26 cellular contexts compared by ENCODE assay signal in genomic region chr5:147836439-147836838, GRCh38. TPM values are rescaled to one million over a fixed set of nuclear protein-coding genes. Genes with fewer than 3 reads are reported as not detected.
DNase-seq lines count a peak whose midpoint lies in the region; ATAC-seq, FAIRE-seq and TF ChIP-seq lines count a peak whose summit lies in the region.
"Had no signal": no experiment of that assay in that cellular context is flagged by ENCODE, and none has a peak within 500 bp of the region (broad histone marks: within the 10 kb centered on the region; RNA-seq: fewer than 3 reads in every experiment).

No MANE protein-coding gene starts in this region.

- no peaks in the 10 kb centered on the region for H3K36me3 Mint-ChIP-seq in activated CD8-positive, alpha-beta T cell treated with anti-CD3 and anti-CD28 coated beads for 36 hours (ENCODE audit: low read depth)
- H3K36me3 Mint-ChIP-seq: CD8-positive, alpha-beta T cell had no signal

- POLR2A ChIA-PET in K562 (lab: Yijun Ruan, JAX): no interaction called here
- POLR2A ChIA-PET in activated CD8-positive, alpha-beta T cell treated with anti-CD3 and anti-CD28 coated beads for 36 hours (lab: Charles Lee): no interaction called here

- no peaks in the 10 kb centered on the region for H4K20me1 ChIP-seq in K562 (replicated peaks; ENCODE audit: control insufficient read depth, insufficient read depth, low read length)

- H3K4me3 ChIP-seq in K562 (no peak overlapping the region), stomach (no peak overlapping the region), transverse colon (no peak overlapping the region)
- H3K4me3 ChIP-seq: SJCRH30 had no signal

- intact Hi-C loops in K562 (cut with micrococcal nuclease): no loop called here
- intact Hi-C loops in stomach (cut with DNase I; ENCODE audit: low total_unique reads): no loop called here
- intact Hi-C loops in activated CD8-positive, alpha-beta T cell treated with anti-CD3 and anti-CD28 coated beads for 36 hours (cut with micrococcal nuclease): no loop called here
- intact Hi-C loops in transverse colon (cut with DNase I; ENCODE audit: low total_unique reads): no loop called here

- H3K27ac Mint-ChIP-seq in activated CD8-positive, alpha-beta T cell treated with anti-CD3 and anti-CD28 coated beads for 36 hours: no peak overlapping the region
- H3K27ac Mint-ChIP-seq: CD8-positive, alpha-beta T cell; HFFc6 had no signal

- no TSS peak for BruUV-seq in K562 (replicated peaks; lab: Mats Ljungman, UMichigan)

- no peaks in the 10 kb centered on the region for H3K4me1 Mint-ChIP-seq in activated CD8-positive, alpha-beta T cell treated with anti-CD3 and anti-CD28 coated beads for 36 hours (ENCODE audit: low read depth)

- H3K9me1 ChIP-seq in K562 (ENCODE audit: control insufficient read depth, insufficient read depth, low read length): no peaks in the 10 kb centered on the region

- no peaks in the 10 kb centered on the region for H3K36me3 ChIP-seq in K562 (ENCODE audit: control insufficient read depth, insufficient read depth, low read length)
- no peaks in the 10 kb centered on the region for H3K36me3 ChIP-seq in stomach
- no peaks in the 10 kb centered on the region for H3K36me3 ChIP-seq in transverse colon
- H3K36me3 ChIP-seq: SJCRH30 had no signal

- DNase-seq in DMS53 (lab: John Stamatoyannopoulos, UW): peak; percentile 26
- DNase-seq in DMS53 treated with DMSO at 0.1 percent for 48 hours (lab: John Stamatoyannopoulos, UW; ENCODE audit: unreplicated experiment): no peak
- no peak for DNase-seq in K562 (ENCODE audit: extremely low read depth in 1 of 4, low spot score in 3 of 4)
- DNase-seq in left lobe of liver (ENCODE audit: low spot score): no peak
- DNase-seq in stomach: no peak
- DNase-seq in activated CD8-positive, alpha-beta T cell treated with anti-CD3 and anti-CD28 coated beads for 36 hours: no peak
- DNase-seq in transverse colon: no peak
- no peak for DNase-seq in HUDEP-2 (lab: John Stamatoyannopoulos, UW; ENCODE audit: unreplicated experiment in 76 of 76)
- DNase-seq: 8988T; AML-193; C1 segment of cervical spinal cord; CD8-positive, alpha-beta T cell; DMS79; H7; HFFc6; KG1; NCI-H1105; NCI-H146; NCI-H2029 treated with DMSO at 0.1 percent for 48 hours; NCI-H345; NCI-H524; NCI-H774; NK-92 treated with Interleukin-12 subunit alpha and Interleukin-12 subunit beta, amount 100 ng/mL, for 24 hours; SJCRH30 had no signal

- TF ChIP-seq EP300 in K562 (IDR thresholded peaks at IDR 0.05; ENCODE audit: low read length) (no peak), stomach (IDR thresholded peaks at IDR 0.05) (no peak), transverse colon (IDR thresholded peaks at IDR 0.05; ENCODE audit: low read depth) (no peak)

- TF ChIP-seq POLR2A in K562 (conservative IDR thresholded peaks at IDR 0.05) (no peak), stomach (IDR thresholded peaks at IDR 0.05) (no peak), transverse colon (IDR thresholded peaks at IDR 0.05) (no peak)

- H3K9me3 ChIP-seq in K562 (replicated peaks; ENCODE audit: control insufficient read depth, insufficient read depth, low read depth, low read length) (no peaks in the 10 kb centered on the region), stomach (no peaks in the 10 kb centered on the region), transverse colon (no peaks in the 10 kb centered on the region)
- H3K9me3 ChIP-seq: SJCRH30 had no signal

- in situ Hi-C loops in K562 (cut with MboI): no loop called here
- in situ Hi-C loops in transverse colon (cut with MboI; ENCODE audit: low pct_ligation_motif_present in 1 of 4, low pct_unique_long_range_greater_than_20kb in 1 of 4, low sequenced_read_pairs in 3 of 4): no loop called here

- no peak overlapping the region for H3K9ac ChIP-seq in K562 (ENCODE audit: insufficient read depth in 1 of 2, low read depth in 2 of 2, low read length in 2 of 2)

- no peak overlapping the region for H3K4me2 ChIP-seq in K562 (ENCODE audit: insufficient read depth, low read length)

- H3K27me3 ChIP-seq in K562 (ENCODE audit: control insufficient read depth in 2 of 2, insufficient read depth in 2 of 2, low read length in 2 of 2) (no peaks in the 10 kb centered on the region), stomach (no peaks in the 10 kb centered on the region), transverse colon (no peaks in the 10 kb centered on the region)
- H3K27me3 ChIP-seq: SJCRH30 had no signal

- no peak overlapping the region for H2AFZ ChIP-seq in K562 (ENCODE audit: low read depth, low read length)

- H3K79me2 ChIP-seq in K562 (ENCODE audit: control insufficient read depth, insufficient read depth, low read length): no peaks in the 10 kb centered on the region

- no peaks in the 10 kb centered on the region for H3K9me3 Mint-ChIP-seq in activated CD8-positive, alpha-beta T cell treated with anti-CD3 and anti-CD28 coated beads for 36 hours
- H3K9me3 Mint-ChIP-seq: CD8-positive, alpha-beta T cell; HFFc6 had no signal

- H3K27ac ChIP-seq in K562 (ENCODE audit: extremely low read depth, low read depth, low read length) (no peak overlapping the region), stomach (peak overlapping the region in 4 of 5 donors; percentile 46 to 83 (median 76)), transverse colon (peak overlapping the region in 2 of 4 donors; percentile 68 to 75)
- H3K27ac ChIP-seq: SJCRH30 had no signal

- no peak for FAIRE-seq in K562 (lab: Jason Lieb, UNC)
- FAIRE-seq: RCC 7860 had no signal

- no peaks in the 10 kb centered on the region for H3K4me1 ChIP-seq in K562 (replicated peaks in 1 of 2; ENCODE audit: control insufficient read depth in 2 of 2, insufficient read depth in 2 of 2, low read length in 2 of 2)
- H3K4me1 ChIP-seq in stomach: peaks cover 0 to 29% (median 16%) of the 10 kb centered on the region in 4 donors
- H3K4me1 ChIP-seq in transverse colon: peaks cover 0 to 54% (median 21%) of the 10 kb centered on the region in 4 donors
- H3K4me1 ChIP-seq: SJCRH30 had no signal

- CTCF ChIA-PET in K562 (lab: Yijun Ruan, JAX; ENCODE audit: low intra/inter-chr PET ratio): no interaction called here
- CTCF ChIA-PET in activated CD8-positive, alpha-beta T cell treated with anti-CD3 and anti-CD28 coated beads for 36 hours (lab: Charles Lee): interaction anchor here (1.3 kb wide), 1 partner anchor 13 kb away, joined by 8 read pairs; no protein-coding TSS in a partner anchor

- 0% methylated on average over 3 of the region's 3 CpGs for WGBS in K562 (ENCODE audit: insufficient coverage, low coverage, missing lambda C conversion rate)
- WGBS in stomach, 5 donors: 47 to 62% (median 60%) methylated on average over 3 of the region's 3 CpGs
- WGBS in transverse colon (ENCODE audit: low coverage in 1 of 2), 2 donors: 74 to 82% methylated on average over 3 of the region's 3 CpGs

- TF ChIP-seq RAD21 in K562 (CRISPR knock-in tag; conservative IDR thresholded peaks at IDR 0.05 in 1 of 2, IDR thresholded peaks at IDR 0.05 in 1 of 2): no peak

- no peak overlapping the region for H3K4me3 Mint-ChIP-seq in activated CD8-positive, alpha-beta T cell treated with anti-CD3 and anti-CD28 coated beads for 36 hours
- H3K4me3 Mint-ChIP-seq: CD8-positive, alpha-beta T cell; HFFc6 had no signal

- peaks cover 2% of the 10 kb centered on the region for H3K27me3 Mint-ChIP-seq in activated CD8-positive, alpha-beta T cell treated with anti-CD3 and anti-CD28 coated beads for 36 hours

- TF ChIP-seq CTCF in K562 (IDR thresholded peaks at IDR 0.05 in 2 of 3, conservative IDR thresholded peaks at IDR 0.05 in 1 of 3; ENCODE audit: insufficient read depth in 2 of 3, low read depth in 1 of 3, low read length in 3 of 3): no peak
- TF ChIP-seq CTCF in stomach (IDR thresholded peaks at IDR 0.05): no peak
- no peak for TF ChIP-seq CTCF in activated CD8-positive, alpha-beta T cell treated with anti-CD3 and anti-CD28 coated beads for 36 hours (IDR thresholded peaks at IDR 0.05)
- no peak for TF ChIP-seq CTCF in transverse colon (IDR thresholded peaks at IDR 0.05)

- ATAC-seq in K562: no peak
- peak; percentile 13 for ATAC-seq in left lobe of liver
- ATAC-seq in activated CD8-positive, alpha-beta T cell treated with anti-CD3 and anti-CD28 coated beads for 36 hours: no peak
- ATAC-seq: CD8-positive, alpha-beta T cell had no signal

RNA-seq across cellular contexts. Expression of gene SPINK1, which starts 5.0 kb away (rescaled TPM):
- total RNA-seq in K562 (2011; cell fraction: chromatin; rRNA removed; ENCODE audit: low replicate concordance): not detected in 2 replicates
- total RNA-seq in K562 (2011; cell fraction: nucleolus; rRNA removed): not detected in 2 replicates
- total RNA-seq in K562 (2011; cell fraction: nucleoplasm; rRNA removed): not detected in 2 replicates
- total RNA-seq in K562 (2014; rRNA removed): 0.45 TPM in 1 of 2 replicates, not detected in the other
- total RNA-seq in K562 (2014; rRNA removed; fragmentation: Illumina TruSeq; extraction: Trizol): 0.41 and 0.62 TPM in 2 replicates
- total RNA-seq in K562 (2015; rRNA removed; fragmentation: Illumina TruSeq; extraction: Trizol): 0.65 and 1.6 TPM in 2 replicates
- total RNA-seq in K562 (2021): 2.2 and 2.8 TPM in 2 replicates
- not detected in 2 replicates for polyA plus RNA-seq in K562 (2011; rRNA removed)
- not detected in 2 replicates for polyA plus RNA-seq in K562 (2011; cell fraction: cytosol; rRNA removed)
- polyA plus RNA-seq in K562 (2011; cell fraction: nucleus; rRNA removed): not detected in 2 replicates
- polyA plus RNA-seq in K562 (2012): 0.74 and 13.1 TPM in 2 replicates
- polyA plus RNA-seq in K562 (2014; fragmentation: Illumina TruSeq; extraction: Trizol): 0.44 and 0.48 TPM in 2 replicates
- polyA plus RNA-seq in K562 (2014; fragmentation: Nextera tagmentation; extraction: Ambion mirVana): 1 to 10 TPM in 1 of 2 experiments, under 1 TPM in 1; 0.64 to 1.4 TPM
- polyA plus RNA-seq in K562 (2014; rRNA removed): 0.97 TPM in 1 of 2 replicates, not detected in the other
- not detected in 2 replicates for polyA minus RNA-seq in K562 (2011; rRNA and poly(A)+ RNA removed)
- polyA minus RNA-seq in K562 (2011; cell fraction: cytosol; rRNA and poly(A)+ RNA removed): not detected in 2 replicates
- polyA minus RNA-seq in K562 (2011; cell fraction: nucleus; rRNA and poly(A)+ RNA removed): not detected in 2 replicates
- 20.0 TPM for total RNA-seq in left lobe of liver
- 1,000 to 10,000 TPM in 2 of 5 donors, 100 to 1,000 TPM in 1, 1 to 10 TPM in 2; 2.6 to 1,996 (median 393) TPM for total RNA-seq in stomach
- 1,000 to 10,000 TPM; 2,029 to 6,952 (median 5,440) TPM for polyA plus RNA-seq in stomach
- total RNA-seq in activated CD8-positive, alpha-beta T cell treated with anti-CD3 and anti-CD28 coated beads for 36 hours: not detected
- total RNA-seq in transverse colon: 100 to 1,000 TPM in 1 of 4 donors, 10 to 100 TPM in 2, not detected in 1; 22.5 to 317 (median 54.1) TPM
- total RNA-seq: CD8-positive, alpha-beta T cell; HFFc6; SJCRH30 had no signal
- polyA plus RNA-seq: AG04450 had no signal

RNA-seq across cellular contexts. Expression of gene SCGB3A2, which starts 42.1 kb away (rescaled TPM):
- not detected in 2 replicates for total RNA-seq in K562 (2011; cell fraction: chromatin; rRNA removed; ENCODE audit: low replicate concordance)
- total RNA-seq in K562 (2011; cell fraction: nucleolus; rRNA removed): not detected in 2 replicates
- not detected in 2 replicates for total RNA-seq in K562 (2011; cell fraction: nucleoplasm; rRNA removed)
- total RNA-seq in K562 (2014; rRNA removed) (not detected in 2 replicates), K562 (2014; rRNA removed; fragmentation: Illumina TruSeq; extraction: Trizol) (not detected in 2 replicates), K562 (2015; rRNA removed; fragmentation: Illumina TruSeq; extraction: Trizol) (not detected in 2 replicates), K562 (2021) (0.35 TPM in 1 of 2 replicates, not detected in the other), left lobe of liver (not detected), stomach (1 to 10 TPM in 1 of 5 donors, not detected in 4; 6.4 TPM), transverse colon (not detected)
- polyA plus RNA-seq in K562 (2011; rRNA removed) (not detected in 2 replicates), K562 (2014; fragmentation: Illumina TruSeq; extraction: Trizol) (not detected in 2 replicates), K562 (2014; fragmentation: Nextera tagmentation; extraction: Ambion mirVana) (not detected), K562 (2014; rRNA removed) (not detected in 2 replicates), stomach (not detected)
- polyA plus RNA-seq in K562 (2011; cell fraction: cytosol; rRNA removed): not detected in 2 replicates
- polyA plus RNA-seq in K562 (2011; cell fraction: nucleus; rRNA removed): not detected in 2 replicates
- polyA plus RNA-seq in K562 (2012): not detected in 2 replicates
- not detected in 2 replicates for polyA minus RNA-seq in K562 (2011; rRNA and poly(A)+ RNA removed)
- not detected in 2 replicates for polyA minus RNA-seq in K562 (2011; cell fraction: cytosol; rRNA and poly(A)+ RNA removed)
- not detected in 2 replicates for polyA minus RNA-seq in K562 (2011; cell fraction: nucleus; rRNA and poly(A)+ RNA removed)
- total RNA-seq in activated CD8-positive, alpha-beta T cell treated with anti-CD3 and anti-CD28 coated beads for 36 hours: not detected
- total RNA-seq: CD8-positive, alpha-beta T cell; HFFc6; SJCRH30 had no signal
- polyA plus RNA-seq: AG04450 had no signal

RNA-seq across cellular contexts. Expression of gene JAKMIP2, which starts 53.9 kb away (rescaled TPM):
- not detected in 2 replicates for total RNA-seq in K562 (2011; cell fraction: chromatin; rRNA removed; ENCODE audit: low replicate concordance)
- not detected in 2 replicates for total RNA-seq in K562 (2011; cell fraction: nucleolus; rRNA removed)
- total RNA-seq in K562 (2011; cell fraction: nucleoplasm; rRNA removed): not detected in 2 replicates
- total RNA-seq in K562 (2014; rRNA removed) (not detected in 2 replicates), K562 (2014; rRNA removed; fragmentation: Illumina TruSeq; extraction: Trizol) (not detected in 2 replicates), K562 (2015; rRNA removed; fragmentation: Illumina TruSeq; extraction: Trizol) (not detected in 2 replicates), K562 (2021) (not detected in 2 replicates), left lobe of liver (0.40 TPM), stomach (10 to 100 TPM in 1 of 5 donors, 1 to 10 TPM in 3, not detected in 1; 1.3 to 13.4 (median 2.8) TPM), transverse colon (under 1 TPM; 0.37 to 0.79 (median 0.40) TPM)
- polyA plus RNA-seq in K562 (2011; rRNA removed) (not detected in 2 replicates), K562 (2014; fragmentation: Illumina TruSeq; extraction: Trizol) (not detected in 2 replicates), K562 (2014; fragmentation: Nextera tagmentation; extraction: Ambion mirVana) (not detected), K562 (2014; rRNA removed) (not detected in 2 replicates), stomach (1 to 10 TPM in 1 of 3 donors, under 1 TPM in 2; 0.13 to 2.6 (median 0.75) TPM)
- not detected in 2 replicates for polyA plus RNA-seq in K562 (2011; cell fraction: cytosol; rRNA removed)
- not detected in 2 replicates for polyA plus RNA-seq in K562 (2011; cell fraction: nucleus; rRNA removed)
- polyA plus RNA-seq in K562 (2012): not detected in 2 replicates
- polyA minus RNA-seq in K562 (2011; rRNA and poly(A)+ RNA removed): not detected in 2 replicates
- polyA minus RNA-seq in K562 (2011; cell fraction: cytosol; rRNA and poly(A)+ RNA removed): not detected in 2 replicates
- not detected in 2 replicates for polyA minus RNA-seq in K562 (2011; cell fraction: nucleus; rRNA and poly(A)+ RNA removed)
- total RNA-seq in activated CD8-positive, alpha-beta T cell treated with anti-CD3 and anti-CD28 coated beads for 36 hours: 1 to 10 TPM; 2.6 to 3.2 TPM
- total RNA-seq: HFFc6 had no signal
